ENCODE assay signal across 8 cellular contexts in genomic region chr18:839224-840079, GRCh38. TPM values are rescaled to one million over a fixed set of nuclear protein-coding genes. Genes with fewer than 3 reads are reported as not detected.
A peak's percentile ranks its signal among the peaks of the same experiment; 100 is the strongest.
DNase-seq lines count a peak whose midpoint lies in the region; ATAC-seq and TF ChIP-seq lines count a peak whose summit lies in the region.

No MANE protein-coding gene starts in this region.

- H3K9ac ChIP-seq in PC-3 (ENCODE audit: low read length) (no peak overlapping the region), fibroblast of lung (ENCODE audit: insufficient read depth, low read length) (no peak overlapping the region), neural progenitor cell (no peak overlapping the region)

- H3K9me2 ChIP-seq in PC-3 (replicated peaks; ENCODE audit: low read length): no peaks in the 10 kb centered on the region

- no peak overlapping the region for H3K4me3 Mint-ChIP-seq in neural progenitor cell
- peak overlapping the region in 1 of 2 donors; percentile 12 for H3K4me3 Mint-ChIP-seq in stimulated activated naive CD8-positive, alpha-beta T cell treated with anti-CD3 and anti-CD28 coated beads, Interleukin-15, amount 100 ng/mL, for 72 hours

- peaks cover 2% of the 10 kb centered on the region for H3K27me3 Mint-ChIP-seq in neural progenitor cell (ENCODE audit: insufficient read depth, low read depth)
- H3K27me3 Mint-ChIP-seq in stimulated activated naive CD8-positive, alpha-beta T cell treated with anti-CD3 and anti-CD28 coated beads, Interleukin-15, amount 100 ng/mL, for 72 hours: peaks cover 7% of the 10 kb centered on the region

- H2AFZ ChIP-seq in PC-3 (ENCODE audit: low read length) (peak overlapping the region; percentile 54; the same call in 1 of the 2 replicates), fibroblast of lung (ENCODE audit: low read length) (peak overlapping the region; percentile 89), neural progenitor cell (replicated peaks) (peak overlapping the region; percentile 51)

- H3K9me3 Mint-ChIP-seq in neural progenitor cell: no peaks in the 10 kb centered on the region
- no peaks in the 10 kb centered on the region for H3K9me3 Mint-ChIP-seq in stimulated activated naive CD8-positive, alpha-beta T cell treated with anti-CD3 and anti-CD28 coated beads, Interleukin-15, amount 100 ng/mL, for 72 hours

- POLR2A ChIA-PET in PC-3 (lab: Charles Lee; ENCODE audit: unreplicated experiment): interaction anchor here (0.6 kb wide), 1 partner anchor 103 kb away, joined by 3 read pairs; no protein-coding TSS in a partner anchor

- H3K4me3 ChIP-seq in PC-3 (ENCODE audit: low read length): no peak overlapping the region
- no peak overlapping the region for H3K4me3 ChIP-seq in fibroblast of lung (replicated peaks in 1 of 4; ENCODE audit: control extremely low read depth in 1 of 4, insufficient read depth in 1 of 4, low read depth in 3 of 4, low read length in 4 of 4)
- H3K4me3 ChIP-seq in neural progenitor cell: no peak overlapping the region

- CTCF ChIA-PET in PC-3 (lab: Charles Lee): interaction anchor here (0.6 to 1.9 kb wide), 9 partner anchors 9 to 243 kb away, joined by 3 to 23 read pairs (median 3); partner anchors contain the start of genes CLUL1 and ENOSF1

- peak; percentile 83 for TF ChIP-seq RAD21 in Ishikawa (IDR thresholded peaks at IDR 0.05; ENCODE audit: low read depth)

- H3F3A ChIP-seq in PC-3 (ENCODE audit: low read length, unreplicated experiment): no peaks in the 10 kb centered on the region
- no peaks in the 10 kb centered on the region for H3F3A ChIP-seq in neural progenitor cell (ENCODE audit: low read depth)

- H3K36me3 Mint-ChIP-seq in neural progenitor cell: no peaks in the 10 kb centered on the region

- intact Hi-C loops in PC-3 (cut with micrococcal nuclease): loop anchor here (1.0 to 2.0 kb wide), 2 partner anchors 97 to 215 kb away; no protein-coding TSS in a partner anchor

- BruUV-seq in PC-3 (replicated peaks; lab: Mats Ljungman, UMichigan): no TSS peak

- H3K27ac ChIP-seq in PC-3 (ENCODE audit: low read length): no peak overlapping the region
- peak overlapping the region; percentile 56 for H3K27ac ChIP-seq in fibroblast of lung (ENCODE audit: insufficient read depth, low read length)
- no peak overlapping the region for H3K27ac ChIP-seq in neural progenitor cell

- H3K79me2 ChIP-seq in PC-3 (ENCODE audit: low read length) (no peaks in the 10 kb centered on the region), fibroblast of lung (ENCODE audit: control insufficient read depth, insufficient read depth, low read length) (no peaks in the 10 kb centered on the region), neural progenitor cell (ENCODE audit: low read depth) (no peaks in the 10 kb centered on the region)

- H4K20me1 ChIP-seq in PC-3 (ENCODE audit: low read length) (no peaks in the 10 kb centered on the region), fibroblast of lung (ENCODE audit: control insufficient read depth, extremely low read depth, insufficient read depth, low read length) (no peaks in the 10 kb centered on the region), neural progenitor cell (ENCODE audit: low read depth) (no peaks in the 10 kb centered on the region)

- H3K4me2 ChIP-seq in PC-3 (ENCODE audit: low read length) (peak overlapping the region; percentile 25; the same call in 1 of the 2 replicates), fibroblast of lung (ENCODE audit: extremely low read depth, insufficient read depth, low read length) (peak overlapping the region; percentile 64), neural progenitor cell (peak overlapping the region; percentile 21)

- TF ChIP-seq CTCF in PC-3 (conservative IDR thresholded peaks at IDR 0.05; ENCODE audit: low read depth, low read length) (peak; percentile 97), fibroblast of lung (conservative IDR thresholded peaks at IDR 0.05 in 1 of 2, IDR thresholded peaks at IDR 0.05 in 1 of 2; ENCODE audit: low read depth in 1 of 2, low read length in 2 of 2) (peak; percentile 97 to 99), neural progenitor cell (IDR thresholded peaks at IDR 0.05) (peak; percentile 98)

- H3K27me3 ChIP-seq in PC-3 (ENCODE audit: low read length) (no peaks in the 10 kb centered on the region), fibroblast of lung (ENCODE audit: control insufficient read depth, insufficient read depth, low read length) (no peaks in the 10 kb centered on the region), neural progenitor cell (peaks cover 59% of the 10 kb centered on the region)

- ATAC-seq in GM21737 (IDR thresholded peaks at IDR 0.05; ENCODE audit: unreplicated experiment) (peak; percentile 99), PC-3 (peak; percentile 92)
- peak; percentile 96 for ATAC-seq in stimulated activated naive CD8-positive, alpha-beta T cell treated with anti-CD3 and anti-CD28 coated beads, Interleukin-15, amount 100 ng/mL, for 72 hours

- DNase-seq in EH (ENCODE audit: low read depth): peak; percentile 79
- peak; percentile 93 for DNase-seq in PC-3
- peak; percentile 92 for DNase-seq in activated T-cell treated with anti-CD3 and anti-CD28 coated beads, Interleukin-2, amount 50 U/mL, for 1 hour
- peak; percentile 65 to 74 for DNase-seq in fibroblast of lung (ENCODE audit: low read depth in 2 of 2)
- peak; percentile 87 for DNase-seq in neural progenitor cell (ENCODE audit: low spot score)
- DNase-seq in stimulated activated naive CD8-positive, alpha-beta T cell treated with anti-CD3 and anti-CD28 coated beads, Interleukin-15, amount 100 ng/mL, for 72 hours: peak; percentile 85 to 90

- H3K4me1 ChIP-seq in PC-3 (ENCODE audit: insufficient read depth, low read length) (peaks cover 11% of the 10 kb centered on the region), fibroblast of lung (ENCODE audit: control insufficient read depth, extremely low read depth, insufficient read depth, low read length) (peaks cover 5% of the 10 kb centered on the region), neural progenitor cell (no peaks in the 10 kb centered on the region)

- no peaks in the 10 kb centered on the region for H3K4me1 Mint-ChIP-seq in neural progenitor cell
- peaks cover 11% of the 10 kb centered on the region for H3K4me1 Mint-ChIP-seq in stimulated activated naive CD8-positive, alpha-beta T cell treated with anti-CD3 and anti-CD28 coated beads, Interleukin-15, amount 100 ng/mL, for 72 hours

- H3K36me3 ChIP-seq in PC-3 (ENCODE audit: low read depth, low read length) (no peaks in the 10 kb centered on the region), fibroblast of lung (ENCODE audit: control insufficient read depth, insufficient read depth, low read length) (no peaks in the 10 kb centered on the region), neural progenitor cell (no peaks in the 10 kb centered on the region)

- TF ChIP-seq EP300 in Ishikawa (IDR thresholded peaks at IDR 0.05; ENCODE audit: borderline replicate concordance): no peak

- no peak overlapping the region for H3K27ac Mint-ChIP-seq in neural progenitor cell
- H3K27ac Mint-ChIP-seq in stimulated activated naive CD8-positive, alpha-beta T cell treated with anti-CD3 and anti-CD28 coated beads, Interleukin-15, amount 100 ng/mL, for 72 hours: no peak overlapping the region

- H3K9me3 ChIP-seq in PC-3 (ENCODE audit: low read length): no peaks in the 10 kb centered on the region
- H3K9me3 ChIP-seq in fibroblast of lung (ENCODE audit: control insufficient read depth, insufficient read depth, low read depth, low read length): no peaks in the 10 kb centered on the region
- no peaks in the 10 kb centered on the region for H3K9me3 ChIP-seq in neural progenitor cell (ENCODE audit: low read depth)

TF ChIP-seq in Ishikawa, 13 proteins besides CTCF, POLR2A, EP300 and RAD21:
- TF ChIP-seq TCF12 (IDR thresholded peaks at IDR 0.05; ENCODE audit: low read depth): 0 out of 2 replicates have a peak, but pooled peaks have one; percentile 22
- TF ChIP-seq NFIC (IDR thresholded peaks at IDR 0.05): no peak
TF ChIP-seq in Ishikawa: peak in this region for 1.

RNA-seq across cellular contexts. Expression of gene YES1, which starts 27.4 kb away (rescaled TPM):
- total RNA-seq in PC-3 (2014; rRNA removed) (73.5 and 113 TPM in 2 replicates), fibroblast of lung (49.5 and 79.6 TPM in 2 replicates), neural progenitor cell (ENCODE audit: low replicate concordance) (190 and 209 TPM in 2 replicates)
- polyA plus RNA-seq in fibroblast of lung: 23.8 and 26.6 TPM in 2 replicates
- polyA plus RNA-seq in fibroblast of lung (2012): 23.5 and 26.7 TPM in 2 replicates
- 14.5 and 26.2 TPM in 2 replicates for polyA minus RNA-seq in fibroblast of lung (ENCODE audit: low replicate concordance)
